Comparison of ENCODE assay signal across 1 cellular context in genomic region chr16:89422905-89423630, GRCh38.
TF ChIP-seq lines count a peak whose summit lies in the region.

No MANE protein-coding gene starts in this region.

TF ChIP-seq in HepG2, 621 proteins besides CTCF, POLR2A, EP300 and RAD21 (continued from another document and continues in another):
- TF ChIP-seq PCBP2 (optimal IDR thresholded peaks at IDR 0.05; ENCODE audit: low read depth, low read length, poor library complexity, severe bottlenecking) (no peak), PITX1 (CRISPR knock-in tag; IDR thresholded peaks at IDR 0.05) (0 out of 2 replicates have a peak, but pooled peaks have one; percentile 28), ZNF572 (CRISPR knock-in tag; IDR thresholded peaks at IDR 0.05) (no peak), ZHX1 (CRISPR knock-in tag; IDR thresholded peaks at IDR 0.05; ENCODE audit: low read depth) (peak; percentile 60; the same call in 1 of the 2 replicates), ZSCAN30 (CRISPR knock-in tag; IDR thresholded peaks at IDR 0.05) (no peak), NFKBIZ (CRISPR knock-in tag; IDR thresholded peaks at IDR 0.05) (no peak; the same call in 1 of the 2 replicates), SP4 (CRISPR knock-in tag; IDR thresholded peaks at IDR 0.05) (no peak), BCLAF1 (IDR thresholded peaks at IDR 0.05) (no peak), ZNF160 (CRISPR knock-in tag; IDR thresholded peaks at IDR 0.05) (no peak), ISX (CRISPR knock-in tag; conservative IDR thresholded peaks at IDR 0.05) (no peak), ZNF407 (CRISPR knock-in tag; IDR thresholded peaks at IDR 0.05; ENCODE audit: not compliant biosample characterization) (no peak), CEBPB (IDR thresholded peaks at IDR 0.05; ENCODE audit: borderline replicate concordance, low read depth, low read length) (no peak), CSRNP1 (CRISPR knock-in tag; IDR thresholded peaks at IDR 0.05) (peak; percentile 77; the same call in 1 of the 2 replicates), ZNF704 (CRISPR knock-in tag; IDR thresholded peaks at IDR 0.05; ENCODE audit: borderline replicate concordance) (peak; percentile 57; the same call in 1 of the 2 replicates), LRRFIP1 (CRISPR knock-in tag; conservative IDR thresholded peaks at IDR 0.05) (no peak), ZNF761 (CRISPR knock-in tag; conservative IDR thresholded peaks at IDR 0.05) (peak; percentile 80; the same call in 1 of the 2 replicates), ZBTB49 (CRISPR knock-in tag; IDR thresholded peaks at IDR 0.05; ENCODE audit: borderline replicate concordance) (no peak), CBX1 (IDR thresholded peaks at IDR 0.05; ENCODE audit: low read depth) (no peak), TRIM24 (CRISPR knock-in tag; IDR thresholded peaks at IDR 0.05) (no peak), ZBTB46 (CRISPR knock-in tag; IDR thresholded peaks at IDR 0.05; ENCODE audit: borderline replicate concordance) (no peak), ZNF451 (CRISPR knock-in tag; IDR thresholded peaks at IDR 0.05) (no peak), JUND (CRISPR knock-in tag; IDR thresholded peaks at IDR 0.05) (no peak), PTBP1 (IDR thresholded peaks at IDR 0.05; ENCODE audit: low read depth, low read length, poor library complexity, severe bottlenecking) (no peak), ZNF276 (CRISPR knock-in tag; IDR thresholded peaks at IDR 0.05; ENCODE audit: low read depth) (no peak), RARA (CRISPR knock-in tag; IDR thresholded peaks at IDR 0.05) (peak; percentile 58; the same call in 1 of the 2 replicates), ZNF34 (CRISPR knock-in tag; IDR thresholded peaks at IDR 0.05; ENCODE audit: borderline replicate concordance) (no peak)
